1 cellular context compared by ENCODE assay signal in genomic region chr11:73176145-73176891, GRCh38.
TF ChIP-seq lines count a peak whose summit lies in the region.

No MANE protein-coding gene starts in this region.

TF ChIP-seq in HepG2, 621 proteins besides CTCF, POLR2A, EP300 and RAD21 (continued from another document and continues in another):
- TF ChIP-seq SNAPC4 (CRISPR knock-in tag; IDR thresholded peaks at IDR 0.05): no peak
- no peak for TF ChIP-seq TCF12 (IDR thresholded peaks at IDR 0.05)
- no peak for TF ChIP-seq TCF12 (CRISPR knock-in tag; IDR thresholded peaks at IDR 0.05)
- TF ChIP-seq ELF3 (CRISPR knock-in tag; IDR thresholded peaks at IDR 0.05): peak; percentile 36; the same call in 1 of the 2 replicates
- TF ChIP-seq THRA (CRISPR knock-in tag; IDR thresholded peaks at IDR 0.05; ENCODE audit: borderline replicate concordance): 0 out of 2 replicates have a peak, but pooled peaks have one; percentile 30
- 0 out of 2 replicates have a peak, but pooled peaks have one; percentile 2 for TF ChIP-seq CEBPG (CRISPR knock-in tag; IDR thresholded peaks at IDR 0.05)
- no peak for TF ChIP-seq ATF4 (CRISPR knock-in tag; IDR thresholded peaks at IDR 0.05)
- no peak for TF ChIP-seq ZFP62 (CRISPR knock-in tag; IDR thresholded peaks at IDR 0.05)
- TF ChIP-seq ZNF687 (CRISPR knock-in tag; IDR thresholded peaks at IDR 0.05): peak; percentile 63
- TF ChIP-seq ZBTB26 (CRISPR knock-in tag; IDR thresholded peaks at IDR 0.05; ENCODE audit: borderline replicate concordance): peak; percentile 64; the same call in 1 of the 2 replicates
- TF ChIP-seq SALL1 (CRISPR knock-in tag; IDR thresholded peaks at IDR 0.05): peak; percentile 49
- TF ChIP-seq ZFP91 (CRISPR knock-in tag; IDR thresholded peaks at IDR 0.05; ENCODE audit: borderline replicate concordance): peak; percentile 53; the same call in 1 of the 2 replicates
- TF ChIP-seq SMAD9 (CRISPR knock-in tag; IDR thresholded peaks at IDR 0.05): 0 out of 2 replicates have a peak, but pooled peaks have one; percentile 38
- TF ChIP-seq HDAC1 (CRISPR knock-in tag; IDR thresholded peaks at IDR 0.05): peak; percentile 43; the same call in 1 of the 2 replicates
- TF ChIP-seq SOX6 (IDR thresholded peaks at IDR 0.05): no peak
- peak; percentile 33; the same call in 1 of the 2 replicates for TF ChIP-seq SOX6 (CRISPR knock-in tag; IDR thresholded peaks at IDR 0.05)
- TF ChIP-seq NR2F6 (IDR thresholded peaks at IDR 0.05): no peak
- peak; percentile 45; the same call in 1 of the 2 replicates for TF ChIP-seq NR2F6 (CRISPR knock-in tag; IDR thresholded peaks at IDR 0.05)
- TF ChIP-seq PITX1 (CRISPR knock-in tag; IDR thresholded peaks at IDR 0.05): peak; percentile 57; the same call in 1 of the 2 replicates
- no peak for TF ChIP-seq ZNF800 (CRISPR knock-in tag; IDR thresholded peaks at IDR 0.05)
- TF ChIP-seq SIX1 (CRISPR knock-in tag; IDR thresholded peaks at IDR 0.05; ENCODE audit: borderline replicate concordance): no peak
- 0 out of 2 replicates have a peak, but pooled peaks have one; percentile 7 for TF ChIP-seq HINFP (CRISPR knock-in tag; IDR thresholded peaks at IDR 0.05; ENCODE audit: low read depth)
- peak; percentile 25; the same call in 1 of the 2 replicates for TF ChIP-seq BCL6 (CRISPR knock-in tag; IDR thresholded peaks at IDR 0.05)
- 0 out of 2 replicates have a peak, but pooled peaks have one; percentile 27 for TF ChIP-seq THAP9 (CRISPR knock-in tag; IDR thresholded peaks at IDR 0.05; ENCODE audit: borderline replicate concordance)
- peak; percentile 68 for TF ChIP-seq POLR2G (IDR thresholded peaks at IDR 0.05; ENCODE audit: low read depth, low read length)
- TF ChIP-seq ARNT2 (CRISPR knock-in tag; IDR thresholded peaks at IDR 0.05; ENCODE audit: low read depth): no peak
- 0 out of 2 replicates have a peak, but pooled peaks have one; percentile 69 for TF ChIP-seq ZBTB4 (CRISPR knock-in tag; IDR thresholded peaks at IDR 0.05; ENCODE audit: borderline replicate concordance)
- peak; percentile 82 for TF ChIP-seq ZFX (CRISPR knock-in tag; IDR thresholded peaks at IDR 0.05; ENCODE audit: low read depth)
